35 cellular contexts compared by ENCODE assay signal in the genomic region with DNA sequence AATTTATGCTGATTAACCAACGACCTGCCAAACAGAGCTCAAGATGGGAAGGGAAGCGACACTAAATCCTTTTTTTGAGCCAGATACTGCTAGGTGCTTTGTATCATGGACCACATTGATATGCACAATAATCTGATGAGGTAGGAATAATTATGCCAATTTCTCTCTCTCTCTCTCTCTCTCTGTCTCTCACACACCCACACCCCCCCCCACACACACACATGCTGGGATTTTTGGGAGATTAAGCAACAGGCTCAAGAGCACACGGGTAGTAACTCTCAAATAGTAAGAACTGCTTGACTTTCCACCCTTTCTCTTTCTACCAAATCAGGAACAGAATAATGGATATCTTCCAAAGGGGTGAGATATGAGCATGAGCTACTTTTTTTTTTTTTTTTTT.
"Had no signal": no experiment of that assay in that cellular context is flagged by ENCODE, and none has a peak within 500 bp of the region (broad histone marks: within the 10 kb centered on the region; RNA-seq: fewer than 3 reads in every experiment).

No MANE protein-coding gene starts in this region.

- H3K27me3 Mint-ChIP-seq: activated CD4-positive, alpha-beta memory T cell treated with anti-CD3 and anti-CD28 coated beads for 36 hours; activated naive CD4-positive, alpha-beta T cell treated with anti-CD3 and anti-CD28 coated beads, Interleukin-2, amount 10 ng/mL, durations not matched to agents 7 days and 5 days; activated naive CD8-positive, alpha-beta T cell treated with anti-CD3 and anti-CD28 coated beads, Interleukin-2, amount 50 U/mL, for 24 hours; brain had no signal

- H3K4me3 Mint-ChIP-seq: activated CD4-positive, alpha-beta memory T cell treated with anti-CD3 and anti-CD28 coated beads for 36 hours; activated CD4-positive, alpha-beta T cell treated with anti-CD3 and anti-CD28 coated beads for 36 hours; activated CD4-positive, alpha-beta T cell treated with anti-CD3 and anti-CD28 coated beads, Interleukin-2, amount 10 ng/mL, durations not matched to agents 7 days and 5 days; activated CD8-positive, alpha-beta T cell treated with anti-CD3 and anti-CD28 coated beads for 36 hours; activated naive CD4-positive, alpha-beta T cell treated with anti-CD3 and anti-CD28 coated beads, Interleukin-2, amount 10 ng/mL, durations not matched to agents 7 days and 5 days; activated naive CD4-positive, alpha-beta T cell treated with anti-CD3 and anti-CD28 coated beads, Interleukin-2, amount 50 U/mL, for 24 hours; activated naive CD8-positive, alpha-beta T cell; activated naive CD8-positive, alpha-beta T cell treated with anti-CD3 and anti-CD28 coated beads, Interleukin-2, amount 10 ng/mL, durations not matched to agents 7 days and 5 days; activated naive CD8-positive, alpha-beta T cell treated with anti-CD3 and anti-CD28 coated beads, Interleukin-2, amount 50 U/mL, for 24 hours; activated T-cell treated with anti-CD3 and anti-CD28 coated beads, Interleukin-2, amount 50 U/mL, for 4 hours; activated T-cell treated with anti-CD3 and anti-CD28 coated beads, Interleukin-2, amount 50 U/mL, for 72 hours; activated T-helper 1 cell treated with anti-CD3 and anti-CD28 coated beads, Interleukin-12 subunit alpha, Interleukin-12 subunit beta, Interleukin-2, Interleukin-4 antibody, amounts not matched to agents 30 ng/mL and 10 ng/mL and 1 ng/mL, durations not matched to agents 14 hours and 24 hours and 36 hours; activated T-helper 17 cell treated with anti-CD3 and anti-CD28 coated beads, Interleukin-2, amount 50 U/mL, for 72 hours; brain; T-helper 1 cell treated with Interleukin-12 subunit alpha and Interleukin-12 subunit beta and Interleukin-4 antibody, amounts not matched to agents 30 μg/mL and 1 μg/mL, for 36 hours; T-helper 2 cell treated with Interferon-gamma antibody and Interleukin-4, amounts not matched to agents 5 μg/mL and 100 μg/mL, for 36 hours; WTC11 had no signal

- ATAC-seq: activated CD4-positive, alpha-beta T cell treated with anti-CD3 and anti-CD28 coated beads for 36 hours; activated CD4-positive, CD25-positive, alpha-beta regulatory T cell treated with anti-CD3 and anti-CD28 coated beads, Interleukin-2, amount 50 U/mL, for 24 hours; activated CD8-positive, alpha-beta T cell treated with anti-CD3 and anti-CD28 coated beads for 36 hours; activated naive CD8-positive, alpha-beta T cell treated with anti-CD3 and anti-CD28 coated beads, Interleukin-2, amount 50 U/mL, for 24 hours; activated T-cell treated with anti-CD3 and anti-CD28 coated beads, Interleukin-2, amount 50 U/mL, for 4 hours; activated T-cell treated with anti-CD3 and anti-CD28 coated beads, Interleukin-2, amount 50 U/mL, for 72 hours; activated T-helper 17 cell treated with anti-CD3 and anti-CD28 coated beads, Interleukin-2, amount 50 U/mL, for 72 hours; WTC11 had no signal

- H3K4me3 ChIP-seq: ascending aorta, cardiac muscle cell had no signal

- H3K27me3 ChIP-seq: ascending aorta, cardiac muscle cell had no signal

- DNase-seq: activated CD4-positive, alpha-beta memory T cell treated with anti-CD3 and anti-CD28 coated beads for 36 hours; activated CD4-positive, alpha-beta T cell treated with anti-CD3 and anti-CD28 coated beads for 1 hour; activated CD4-positive, alpha-beta T cell treated with anti-CD3 and anti-CD28 coated beads for 36 hours; activated CD4-positive, alpha-beta T cell treated with anti-CD3 and anti-CD28 coated beads for 48 hours; activated CD4-positive, alpha-beta T cell treated with anti-CD3 and anti-CD28 coated beads, Interleukin-2, amount 10 ng/mL, durations not matched to agents 7 days and 5 days; activated CD4-positive, alpha-beta T cell treated with anti-CD3 and anti-CD28 coated beads, Interleukin-2, amount 50 U/mL, for 4 hours; activated CD4-positive, CD25-positive, alpha-beta regulatory T cell; activated CD8-positive, alpha-beta memory T cell treated with anti-CD3 and anti-CD28 coated beads, Interleukin-2, amount 50 U/mL, for 4 hours; activated CD8-positive, alpha-beta T cell treated with anti-CD3 and anti-CD28 coated beads for 36 hours; activated gamma-delta T cell; activated naive CD4-positive, alpha-beta T cell treated with anti-CD3 and anti-CD28 coated beads, Interleukin-2, amount 10 ng/mL, durations not matched to agents 7 days and 5 days; activated naive CD4-positive, alpha-beta T cell treated with Interleukin-2 at 50 U/mL for 16 hours; activated naive CD8-positive, alpha-beta T cell treated with anti-CD3 and anti-CD28 coated beads, Interleukin-2, amount 10 ng/mL, durations not matched to agents 7 days and 5 days; activated naive CD8-positive, alpha-beta T cell treated with anti-CD3 and anti-CD28 coated beads, Interleukin-2, amount 50 U/mL, for 24 hours; activated T-cell treated with anti-CD3 and anti-CD28 coated beads for 4 hours; activated T-cell treated with anti-CD3 and anti-CD28 coated beads, Interleukin-2, amount 50 U/mL, for 1 hour; activated T-cell treated with anti-CD3 and anti-CD28 coated beads, Interleukin-2, amount 50 U/mL, for 4 hours; activated T-cell treated with anti-CD3 and anti-CD28 coated beads, Interleukin-2, amount 50 U/mL, for 72 hours; amygdala; central memory CD4-positive, alpha-beta T cell; T-helper 1 cell; T-helper 2 cell; T-helper 9 cell; WERI-Rb-1 had no signal

- H3K9me3 Mint-ChIP-seq: activated CD4-positive, alpha-beta memory T cell treated with anti-CD3 and anti-CD28 coated beads for 36 hours; activated CD4-positive, alpha-beta T cell treated with anti-CD3 and anti-CD28 coated beads, Interleukin-2, amount 10 ng/mL, durations not matched to agents 7 days and 5 days; activated CD8-positive, alpha-beta T cell treated with anti-CD3 and anti-CD28 coated beads for 36 hours; activated naive CD4-positive, alpha-beta T cell treated with anti-CD3 and anti-CD28 coated beads, Interleukin-2, amount 10 ng/mL, durations not matched to agents 7 days and 5 days; activated naive CD8-positive, alpha-beta T cell treated with anti-CD3 and anti-CD28 coated beads, Interleukin-2, amount 10 ng/mL, durations not matched to agents 7 days and 5 days; activated T-cell treated with anti-CD3 and anti-CD28 coated beads, Interleukin-2, amount 50 U/mL, for 4 hours; activated T-cell treated with anti-CD3 and anti-CD28 coated beads, Interleukin-2, amount 50 U/mL, for 72 hours; activated T-helper 1 cell treated with anti-CD3 and anti-CD28 coated beads, Interleukin-12 subunit alpha, Interleukin-12 subunit beta, Interleukin-2, Interleukin-4 antibody, amounts not matched to agents 30 ng/mL and 10 ng/mL and 1 ng/mL, durations not matched to agents 14 hours and 24 hours and 36 hours; T-helper 1 cell treated with Interleukin-12 subunit alpha and Interleukin-12 subunit beta and Interleukin-4 antibody, amounts not matched to agents 30 μg/mL and 1 μg/mL, for 36 hours; T-helper 2 cell treated with Interferon-gamma antibody and Interleukin-4, amounts not matched to agents 5 μg/mL and 100 μg/mL, for 36 hours; WTC11 had no signal

- H3K36me3 Mint-ChIP-seq: activated CD4-positive, alpha-beta memory T cell treated with anti-CD3 and anti-CD28 coated beads for 36 hours; activated naive CD4-positive, alpha-beta T cell treated with anti-CD3 and anti-CD28 coated beads, Interleukin-2, amount 10 ng/mL, durations not matched to agents 7 days and 5 days; activated naive CD8-positive, alpha-beta T cell; activated naive CD8-positive, alpha-beta T cell treated with anti-CD3 and anti-CD28 coated beads, Interleukin-2, amount 10 ng/mL, durations not matched to agents 7 days and 5 days; WTC11 had no signal

- H3K4me1 Mint-ChIP-seq: activated CD4-positive, alpha-beta T cell treated with anti-CD3 and anti-CD28 coated beads for 36 hours; activated CD4-positive, alpha-beta T cell treated with anti-CD3 and anti-CD28 coated beads, Interleukin-2, amount 10 ng/mL, durations not matched to agents 7 days and 5 days; activated naive CD4-positive, alpha-beta T cell treated with anti-CD3 and anti-CD28 coated beads, Interleukin-2, amount 10 ng/mL, durations not matched to agents 7 days and 5 days; activated naive CD4-positive, alpha-beta T cell treated with anti-CD3 and anti-CD28 coated beads, Interleukin-2, amount 50 U/mL, for 24 hours; activated naive CD8-positive, alpha-beta T cell treated with anti-CD3 and anti-CD28 coated beads, Interleukin-2, amount 10 ng/mL, durations not matched to agents 7 days and 5 days; activated naive CD8-positive, alpha-beta T cell treated with anti-CD3 and anti-CD28 coated beads, Interleukin-2, amount 50 U/mL, for 24 hours; activated T-helper 17 cell treated with anti-CD3 and anti-CD28 coated beads, Interleukin-2, amount 50 U/mL, for 72 hours had no signal

- H3K27ac Mint-ChIP-seq: activated CD4-positive, alpha-beta memory T cell treated with anti-CD3 and anti-CD28 coated beads for 36 hours; activated CD4-positive, alpha-beta T cell treated with anti-CD3 and anti-CD28 coated beads for 36 hours; activated CD4-positive, alpha-beta T cell treated with anti-CD3 and anti-CD28 coated beads, Interleukin-2, amount 10 ng/mL, durations not matched to agents 7 days and 5 days; activated CD8-positive, alpha-beta T cell treated with anti-CD3 and anti-CD28 coated beads for 36 hours; activated naive CD4-positive, alpha-beta T cell treated with anti-CD3 and anti-CD28 coated beads, Interleukin-2, amount 10 ng/mL, durations not matched to agents 7 days and 5 days; activated naive CD4-positive, alpha-beta T cell treated with anti-CD3 and anti-CD28 coated beads, Interleukin-2, amount 50 U/mL, for 24 hours; activated naive CD8-positive, alpha-beta T cell; activated naive CD8-positive, alpha-beta T cell treated with anti-CD3 and anti-CD28 coated beads, Interleukin-2, amount 10 ng/mL, durations not matched to agents 7 days and 5 days; activated naive CD8-positive, alpha-beta T cell treated with anti-CD3 and anti-CD28 coated beads, Interleukin-2, amount 50 U/mL, for 24 hours; activated T-cell treated with anti-CD3 and anti-CD28 coated beads, Interleukin-2, amount 50 U/mL, for 72 hours; activated T-helper 1 cell treated with anti-CD3 and anti-CD28 coated beads, Interleukin-12 subunit alpha, Interleukin-12 subunit beta, Interleukin-2, Interleukin-4 antibody, amounts not matched to agents 30 ng/mL and 10 ng/mL and 1 ng/mL, durations not matched to agents 14 hours and 24 hours and 36 hours; activated T-helper 17 cell treated with anti-CD3 and anti-CD28 coated beads, Interleukin-2, amount 50 U/mL, for 72 hours; T-helper 1 cell treated with Interleukin-12 subunit alpha and Interleukin-12 subunit beta and Interleukin-4 antibody, amounts not matched to agents 30 μg/mL and 1 μg/mL, for 36 hours; T-helper 2 cell treated with Interferon-gamma antibody and Interleukin-4, amounts not matched to agents 5 μg/mL and 100 μg/mL, for 36 hours; WTC11 had no signal

- H3K27ac ChIP-seq: ascending aorta, cardiac muscle cell, WERI-Rb-1 had no signal

- H3K9me3 ChIP-seq: ascending aorta had no signal

- H3K36me3 ChIP-seq: ascending aorta, cardiac muscle cell, WERI-Rb-1 had no signal

- H3K4me1 ChIP-seq: ascending aorta had no signal
